In genomic region chrX:29477878-29478277, GRCh38 we compare ENCODE assay signal across 11 cellular contexts.
DNase-seq lines count a peak whose midpoint lies in the region; ATAC-seq, FAIRE-seq and TF ChIP-seq lines count a peak whose summit lies in the region.
"Had no signal": no experiment of that assay in that cellular context is flagged by ENCODE, and none has a peak within 500 bp of the region (broad histone marks: within the 10 kb centered on the region; RNA-seq: fewer than 3 reads in every experiment).

No MANE protein-coding gene starts in this region.

- TF ChIP-seq EP300 in ovary (IDR thresholded peaks at IDR 0.05) = no peak

- peaks cover 4% of the 10 kb centered on the region for H3K27me3 Mint-ChIP-seq in type B pancreatic cell

- DNase-seq in right lobe of liver = no peak
- no peak for DNase-seq in ovary
- no peak for DNase-seq in type B pancreatic cell (ENCODE audit: extremely low spot score, unreplicated experiment)
- no peak for DNase-seq in mucosa of gallbladder (ENCODE audit: low spot score)
- DNase-seq: activated CD8-positive, alpha-beta memory T cell treated with anti-CD3 and anti-CD28 coated beads for 24 hours; NCI-H69 had no signal

- H3K4me3 Mint-ChIP-seq in type B pancreatic cell = no peak overlapping the region

- H3K4me1 ChIP-seq in right lobe of liver (no peaks in the 10 kb centered on the region), ovary (ENCODE audit: insufficient read depth) (no peaks in the 10 kb centered on the region)

- H3K4me3 ChIP-seq in right lobe of liver (no peak overlapping the region), ovary (no peak overlapping the region)

- H3K4me1 Mint-ChIP-seq in type B pancreatic cell (ENCODE audit: unreplicated experiment) = peaks cover 5% of the 10 kb centered on the region

- no peak overlapping the region for H3K27ac ChIP-seq in right lobe of liver
- H3K27ac ChIP-seq in ovary = no peak overlapping the region

- intact Hi-C loops in right lobe of liver (cut with DNase I) = no loop called here
- intact Hi-C loops in ovary (cut with DNase I) = no loop called here

- TF ChIP-seq POLR2A in right lobe of liver (IDR thresholded peaks at IDR 0.05) (no peak), ovary (IDR thresholded peaks at IDR 0.05) (no peak)

- no peaks in the 10 kb centered on the region for H3K9me3 Mint-ChIP-seq in type B pancreatic cell

- H3K27ac Mint-ChIP-seq in type B pancreatic cell = no peak overlapping the region

- H3K36me3 ChIP-seq in right lobe of liver (no peaks in the 10 kb centered on the region), ovary (no peaks in the 10 kb centered on the region)

- peak; percentile 80 for FAIRE-seq in colon (lab: Jason Lieb, UNC)
- FAIRE-seq: endometrium had no signal

- H3K36me3 Mint-ChIP-seq in type B pancreatic cell = no peaks in the 10 kb centered on the region

- H3K27me3 ChIP-seq in right lobe of liver = no peaks in the 10 kb centered on the region
- H3K27me3 ChIP-seq in ovary = no peaks in the 10 kb centered on the region

- TF ChIP-seq CTCF in right lobe of liver (IDR thresholded peaks at IDR 0.05) (no peak), ovary (IDR thresholded peaks at IDR 0.05) (no peak), type B pancreatic cell (conservative IDR thresholded peaks at IDR 0.05) (no peak)

- WGBS in right lobe of liver (ENCODE audit: insufficient coverage, low coverage, low lambda C conversion rate, missing lambda C conversion rate) = 15% methylated on average over 1 of the region's 1 CpG
- 17 to 44% (median 36%) methylated on average over 1 of the region's 1 CpG for whole genome bisulfite sequencing in ovary, 3 donors

- ATAC-seq in GM18873 (IDR thresholded peaks at IDR 0.05; ENCODE audit: low FRiP score, unreplicated experiment) (peak; percentile 41), GM21723 (IDR thresholded peaks at IDR 0.05; ENCODE audit: unreplicated experiment) (peak; percentile 53), HG03108 (IDR thresholded peaks at IDR 0.05; ENCODE audit: unreplicated experiment) (peak; percentile 22), right lobe of liver (no peak)

- no peaks in the 10 kb centered on the region for H3K9me3 ChIP-seq in right lobe of liver
- H3K9me3 ChIP-seq in ovary = no peaks in the 10 kb centered on the region

Comparison
In these comparisons a context has a peak if more than half of its experiments do, and no peak if none do; other contexts are left out.
1. ATAC-seq: peak in GM18873 (single experiment), GM21723 (single experiment) and HG03108 (single experiment); none in right lobe of liver (0 of 4).